14 cellular contexts compared by ENCODE assay signal in the genomic region with DNA sequence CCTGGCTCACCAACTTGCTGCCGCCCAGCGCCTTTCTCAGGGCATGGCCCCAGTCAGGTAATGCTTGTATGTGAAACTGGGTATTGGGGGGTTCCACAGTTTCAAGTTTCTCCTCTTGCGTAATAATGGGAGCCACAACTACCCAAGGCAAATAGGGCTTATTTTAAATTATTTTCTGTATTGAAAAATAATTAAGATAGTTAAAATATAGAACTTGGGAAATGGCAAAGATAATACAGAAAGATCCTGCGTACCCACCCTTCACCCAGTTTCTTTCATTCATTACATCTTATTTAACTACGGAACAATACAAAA. TPM values are rescaled to one million over a fixed set of nuclear protein-coding genes. Genes with fewer than 3 reads are reported as not detected.
DNase-seq lines count a peak whose midpoint lies in the region; TF ChIP-seq lines count a peak whose summit lies in the region.
"Had no signal": no experiment of that assay in that cellular context is flagged by ENCODE, and none has a peak within 500 bp of the region (broad histone marks: within the 10 kb centered on the region; RNA-seq: fewer than 3 reads in every experiment).

No MANE protein-coding gene starts in this region.

- H3K27ac Mint-ChIP-seq in CD4-positive, alpha-beta memory T cell: no peak overlapping the region

- in situ Hi-C loops in ACHN (cut with HindIII; ENCODE audit: low pct_ligation_motif_present, low pct_unique_long_range_greater_than_20kb, low sequenced_read_pairs): no loop called here

- peaks cover 6% of the 10 kb centered on the region for H3K4me1 ChIP-seq in CD4-positive, alpha-beta memory T cell (ENCODE audit: insufficient read depth, low read length)
- no peaks in the 10 kb centered on the region for H3K4me1 ChIP-seq in NT2/D1 (ENCODE audit: insufficient read depth, insufficient read length)
- H3K4me1 ChIP-seq in SK-N-SH (ENCODE audit: control insufficient read depth in 1 of 2, insufficient read depth in 2 of 2, low read depth in 1 of 2, low read length in 1 of 2): no peaks in the 10 kb centered on the region
- H3K4me1 ChIP-seq: BLaER1 had no signal

- no peak overlapping the region for H3K9ac ChIP-seq in NT2/D1 (ENCODE audit: insufficient read length, low read depth)
- no peak overlapping the region for H3K9ac ChIP-seq in neural cell (ENCODE audit: low read length)
- no peak overlapping the region for H3K9ac ChIP-seq in SK-N-SH
- H3K9ac ChIP-seq: BLaER1 had no signal

- TF ChIP-seq RAD21 in neural cell (conservative IDR thresholded peaks at IDR 0.05): no peak
- TF ChIP-seq RAD21 in SK-N-SH (IDR thresholded peaks at IDR 0.05; ENCODE audit: low read length): no peak

- POLR2A ChIA-PET in CD4-positive, alpha-beta memory T cell (lab: Charles Lee; ENCODE audit: partially characterized antibody): no interaction called here
- POLR2A ChIA-PET in SK-N-SH (lab: Yijun Ruan, JAX): no interaction called here

- peaks cover 5 to 12% (median 9%) of the 10 kb centered on the region in 4 donors for H3K4me1 Mint-ChIP-seq in CD4-positive, alpha-beta memory T cell

- peaks cover 48 to 60% of the 10 kb centered on the region in 2 donors for H3K27me3 Mint-ChIP-seq in CD4-positive, alpha-beta memory T cell

- WGBS in SK-N-SH (ENCODE audit: low lambda C conversion rate): 40% methylated on average over 5 of the region's 5 CpGs

- no peaks in the 10 kb centered on the region for H3K9me3 ChIP-seq in CD4-positive, alpha-beta memory T cell (ENCODE audit: control insufficient read depth in 1 of 2, low read length in 2 of 2)
- H3K9me3 ChIP-seq in NT2/D1 (ENCODE audit: insufficient read depth, low read length) (no peaks in the 10 kb centered on the region), neural cell (ENCODE audit: low read length) (no peaks in the 10 kb centered on the region), SK-N-SH (no peaks in the 10 kb centered on the region)

- intact Hi-C loops in CD4-positive, alpha-beta memory T cell (cut with micrococcal nuclease): no loop called here

- TF ChIP-seq CTCF in epithelial cell of esophagus (IDR thresholded peaks at IDR 0.05; ENCODE audit: insufficient read depth, low read depth, low read length, missing control alignments): peak; percentile 11
- TF ChIP-seq CTCF in neural cell (IDR thresholded peaks at IDR 0.05; ENCODE audit: poor library complexity, severe bottlenecking): no peak
- no peak for TF ChIP-seq CTCF in SK-N-SH (IDR thresholded peaks at IDR 0.05)

- H3K4me3 Mint-ChIP-seq in CD4-positive, alpha-beta memory T cell: peak overlapping the region in 5 of 8 donors; percentile 15 to 45 (median 27)

- no peaks in the 10 kb centered on the region for H3K9me2 ChIP-seq in neural cell (ENCODE audit: insufficient read depth, low read length)
- H3K9me2 ChIP-seq in SK-N-SH: no peaks in the 10 kb centered on the region

- H3K36me3 ChIP-seq in CD4-positive, alpha-beta memory T cell (ENCODE audit: insufficient read depth, low read length): no peaks in the 10 kb centered on the region
- H3K36me3 ChIP-seq in NT2/D1 (ENCODE audit: insufficient read depth, insufficient read length, low read length) (no peaks in the 10 kb centered on the region), neural cell (ENCODE audit: insufficient read depth, low read length) (no peaks in the 10 kb centered on the region), SK-N-SH (replicated peaks in 1 of 2; ENCODE audit: control insufficient read depth in 1 of 2, insufficient read depth in 2 of 2, low read length in 1 of 2) (no peaks in the 10 kb centered on the region)
- H3K36me3 ChIP-seq: BLaER1 had no signal

- CTCF ChIA-PET in CD4-positive, alpha-beta memory T cell (lab: Charles Lee; ENCODE audit: partially characterized antibody): no interaction called here
- CTCF ChIA-PET in SK-N-SH (lab: Yijun Ruan, JAX): interaction anchor here (1.2 kb wide), 1 partner anchor 10 kb away, joined by 4 read pairs; no protein-coding TSS in a partner anchor

- peaks cover 7% of the 10 kb centered on the region for H3K27me3 ChIP-seq in CD4-positive, alpha-beta memory T cell (ENCODE audit: insufficient read depth, low read length)
- H3K27me3 ChIP-seq in NT2/D1 (ENCODE audit: insufficient read depth, insufficient read length): peaks cover 28% of the 10 kb centered on the region
- peaks cover 34% of the 10 kb centered on the region for H3K27me3 ChIP-seq in neural cell (ENCODE audit: insufficient read depth, low read depth, low read length)
- peaks cover 49% of the 10 kb centered on the region for H3K27me3 ChIP-seq in SK-N-SH (ENCODE audit: insufficient read depth)
- H3K27me3 ChIP-seq: BLaER1 had no signal

- H2AFZ ChIP-seq in neural cell (ENCODE audit: low read depth, low read length): no peak overlapping the region
- no peak overlapping the region for H2AFZ ChIP-seq in SK-N-SH (ENCODE audit: low read depth)

- no peaks in the 10 kb centered on the region for H3K79me2 ChIP-seq in neural cell (replicated peaks; ENCODE audit: insufficient read depth, low read length)
- no peaks in the 10 kb centered on the region for H3K79me2 ChIP-seq in SK-N-SH (ENCODE audit: insufficient read depth)

- TF ChIP-seq EP300 in neural cell (conservative IDR thresholded peaks at IDR 0.05; ENCODE audit: poor library complexity, severe bottlenecking) (no peak), SK-N-SH (IDR thresholded peaks at IDR 0.05; ENCODE audit: borderline replicate concordance in 1 of 2, low read depth in 1 of 2, low read length in 1 of 2) (no peak)

- H3F3A ChIP-seq in neural cell (ENCODE audit: insufficient read depth, low read length, poor library complexity, severe bottlenecking) (no peaks in the 10 kb centered on the region), SK-N-SH (replicated peaks; ENCODE audit: insufficient read depth) (no peaks in the 10 kb centered on the region)

- H3K36me3 Mint-ChIP-seq in CD4-positive, alpha-beta memory T cell: no peaks in the 10 kb centered on the region

- peaks cover 0 to 4% (median 0%) of the 10 kb centered on the region in 8 donors for H3K9me3 Mint-ChIP-seq in CD4-positive, alpha-beta memory T cell

- H3K4me2 ChIP-seq in neural cell (ENCODE audit: low read length): peak overlapping the region; percentile 45
- no peak overlapping the region for H3K4me2 ChIP-seq in SK-N-SH
- H3K4me2 ChIP-seq: BLaER1 had no signal

- no peaks in the 10 kb centered on the region for H4K20me1 ChIP-seq in neural cell (ENCODE audit: insufficient read depth)
- H4K20me1 ChIP-seq in SK-N-SH (ENCODE audit: insufficient read depth): no peaks in the 10 kb centered on the region
- H4K20me1 ChIP-seq: BLaER1 had no signal

- DNase-seq in CD4-positive, alpha-beta memory T cell: no peak
- DNase-seq in NT2/D1 (ENCODE audit: low read depth, low spot score) (no peak), epithelial cell of esophagus (ENCODE audit: low read depth) (no peak), iPS-NIHi11 (ENCODE audit: low spot score) (no peak), SK-N-SH (no peak), ACHN (no peak), DMS114 treated with DMSO at 0.1 percent for 48 hours (lab: John Stamatoyannopoulos, UW; ENCODE audit: unreplicated experiment) (no peak)
- DNase-seq: activated CD4-positive, alpha-beta T cell treated with anti-CD3 and anti-CD28 coated beads for 1 hour; anterior cingulate cortex; stimulated activated naive CD4-positive, alpha-beta T cell treated with Interleukin-2 at 50 U/mL for 16 hours had no signal

- no peak overlapping the region for H3K27ac ChIP-seq in CD4-positive, alpha-beta memory T cell (ENCODE audit: low read depth, low read length)
- H3K27ac ChIP-seq in neural cell (ENCODE audit: low read length): no peak overlapping the region
- no peak overlapping the region for H3K27ac ChIP-seq in SK-N-SH (ENCODE audit: low read depth in 2 of 2, low read length in 1 of 2)
- H3K27ac ChIP-seq: BLaER1 had no signal

- H3K4me3 ChIP-seq in CD4-positive, alpha-beta memory T cell (ENCODE audit: low read length in 2 of 2): no peak overlapping the region
- H3K4me3 ChIP-seq in NT2/D1 (ENCODE audit: insufficient read length, low read depth) (peak overlapping the region; percentile 34), epithelial cell of esophagus (ENCODE audit: low read length) (peak overlapping the region; percentile 46), neural cell (ENCODE audit: low read length) (peak overlapping the region; percentile 68), SK-N-SH (ENCODE audit: low read depth in 2 of 2, low read length in 1 of 2) (no peak overlapping the region)
- H3K4me3 ChIP-seq: BLaER1 had no signal

TF ChIP-seq in neural cell, 6 proteins besides CTCF, POLR2A, EP300 and RAD21 (continues in another document):
- TF ChIP-seq POLR2AphosphoS5 (IDR thresholded peaks at IDR 0.05): no peak
- no peak for TF ChIP-seq MXI1 (conservative IDR thresholded peaks at IDR 0.05; ENCODE audit: poor library complexity, severe bottlenecking)
- TF ChIP-seq TAF1 (IDR thresholded peaks at IDR 0.05; ENCODE audit: low read depth): no peak
- TF ChIP-seq EZH2 (IDR thresholded peaks at IDR 0.05; ENCODE audit: borderline replicate concordance, insufficient read depth, low read length, poor library complexity, severe bottlenecking): no peak
- no peak for TF ChIP-seq SMC3 (conservative IDR thresholded peaks at IDR 0.05; ENCODE audit: poor library complexity)

TF ChIP-seq in SK-N-SH, 30 proteins besides CTCF, POLR2A, EP300 and RAD21:
- TF ChIP-seq, protein P1, sequence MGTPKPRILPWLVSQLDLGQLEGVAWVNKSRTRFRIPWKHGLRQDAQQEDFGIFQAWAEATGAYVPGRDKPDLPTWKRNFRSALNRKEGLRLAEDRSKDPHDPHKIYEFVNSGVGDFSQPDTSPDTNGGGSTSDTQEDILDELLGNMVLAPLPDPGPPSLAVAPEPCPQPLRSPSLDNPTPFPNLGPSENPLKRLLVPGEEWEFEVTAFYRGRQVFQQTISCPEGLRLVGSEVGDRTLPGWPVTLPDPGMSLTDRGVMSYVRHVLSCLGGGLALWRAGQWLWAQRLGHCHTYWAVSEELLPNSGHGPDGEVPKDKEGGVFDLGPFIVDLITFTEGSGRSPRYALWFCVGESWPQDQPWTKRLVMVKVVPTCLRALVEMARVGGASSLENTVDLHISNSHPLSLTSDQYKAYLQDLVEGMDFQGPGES (IDR thresholded peaks at IDR 0.05; ENCODE audit: low read depth, low read length): no peak
- no peak for TF ChIP-seq FOXJ3 (CRISPR knock-in tag; IDR thresholded peaks at IDR 0.05)

RNA-seq across cellular contexts. Expression of gene QRFPR, which starts 0.3 kb away (rescaled TPM):
- not detected for total RNA-seq in CD4-positive, alpha-beta memory T cell
- not detected for polyA plus RNA-seq in CD4-positive, alpha-beta memory T cell
- 0.54 and 1.0 TPM in 2 replicates for polyA plus RNA-seq in neural cell
- not detected in 2 replicates for polyA minus RNA-seq in neural cell
- polyA plus RNA-seq in SK-N-SH (2012; rRNA removed): not detected in 2 replicates
- polyA plus RNA-seq in SK-N-SH (2012; cell fraction: cytosol; rRNA removed): not detected in 2 replicates
- not detected in 2 replicates for polyA plus RNA-seq in SK-N-SH (2012; cell fraction: nucleus; rRNA removed)
- total RNA-seq: mononuclear cell, pulmonary artery endothelial cell had no signal

Comparison
In these comparisons a context has a peak if more than half of its experiments do, and no peak if none do; other contexts are left out.
1. H3K4me3 ChIP-seq: peak in NT2/D1 (single experiment), epithelial cell of esophagus (single experiment) and neural cell (single experiment); none in CD4-positive, alpha-beta memory T cell (0 of 2) and SK-N-SH (0 of 2).